In genomic region chr22:50286701-50287318, GRCh38 we compare ENCODE assay signal across 1 cellular context.
TF ChIP-seq lines count a peak whose summit lies in the region.

No MANE protein-coding gene starts in this region.

TF ChIP-seq in GM12878, 131 proteins besides CTCF, POLR2A, EP300 and RAD21:
- TF ChIP-seq BMI1 (IDR thresholded peaks at IDR 0.05; ENCODE audit: borderline replicate concordance) (no peak), TCF12 (IDR thresholded peaks at IDR 0.05; ENCODE audit: low read depth, low read length) (no peak), SKIL (IDR thresholded peaks at IDR 0.05; ENCODE audit: low read depth, poor library complexity, severe bottlenecking) (no peak), PBX3 (IDR thresholded peaks at IDR 0.05; ENCODE audit: insufficient replicate concordance, low read depth, low read length) (no peak), SUPT20H (IDR thresholded peaks at IDR 0.05; ENCODE audit: borderline replicate concordance, control insufficient read depth, low read depth, low read length) (no peak), ZBTB40 (IDR thresholded peaks at IDR 0.05; ENCODE audit: borderline replicate concordance) (no peak), DPF2 (IDR thresholded peaks at IDR 0.05) (no peak), NFYA (IDR thresholded peaks at IDR 0.05; ENCODE audit: borderline replicate concordance, low read depth, low read length) (no peak), STAT1 (conservative IDR thresholded peaks at IDR 0.05) (no peak), CHD2 (IDR thresholded peaks at IDR 0.05; ENCODE audit: borderline replicate concordance, low read depth, low read length) (no peak), REST (IDR thresholded peaks at IDR 0.05; ENCODE audit: low read depth, low read length) (no peak), SMC3 (IDR thresholded peaks at IDR 0.05; ENCODE audit: borderline replicate concordance, low read length) (no peak), BCL11A (IDR thresholded peaks at IDR 0.05; ENCODE audit: low read depth, low read length) (no peak), HDAC6 (IDR thresholded peaks at IDR 0.05; ENCODE audit: unreplicated experiment) (no peak), SREBF2 (IDR thresholded peaks at IDR 0.05; ENCODE audit: low read length) (no peak)
